In genomic region chr17:57440522-57441269, GRCh38 we compare ENCODE assay signal across 8 cellular contexts.
DNase-seq lines count a peak whose midpoint lies in the region; ATAC-seq and TF ChIP-seq lines count a peak whose summit lies in the region.

No MANE protein-coding gene starts in this region.

- peak overlapping the region; percentile 61 for H3K27ac ChIP-seq in AG04450 (ENCODE audit: low read depth, low read length)
- no peak overlapping the region for H3K27ac ChIP-seq in colonic mucosa
- no peak overlapping the region for H3K27ac ChIP-seq in left lung

- peak; percentile 36 for TF ChIP-seq CTCF in AG04450 (IDR thresholded peaks at IDR 0.05; ENCODE audit: low read depth, low read length)
- TF ChIP-seq CTCF in colonic mucosa (IDR thresholded peaks at IDR 0.05) = no peak
- TF ChIP-seq CTCF in left lung (IDR thresholded peaks at IDR 0.05) = no peak

- H3K9ac ChIP-seq in colonic mucosa (ENCODE audit: low read depth in 2 of 2, low read length in 2 of 2) = peak overlapping the region in 1 of 2 donors; percentile 36

- H3K9me3 ChIP-seq in AG04450 (ENCODE audit: control insufficient read depth, insufficient read depth, low read length) = no peaks in the 10 kb centered on the region
- no peaks in the 10 kb centered on the region for H3K9me3 ChIP-seq in colonic mucosa
- no peaks in the 10 kb centered on the region for H3K9me3 ChIP-seq in left lung

- peak; percentile 50 for ATAC-seq in GM21360 (IDR thresholded peaks at IDR 0.05; ENCODE audit: unreplicated experiment)
- peak; percentile 70 for ATAC-seq in left lung

- H3K27me3 ChIP-seq in AG04450 (ENCODE audit: control insufficient read depth, insufficient read depth, low read length) (no peaks in the 10 kb centered on the region), colonic mucosa (no peaks in the 10 kb centered on the region), left lung (no peaks in the 10 kb centered on the region)

- POLR2A ChIA-PET in AG04450 (lab: Yijun Ruan, JAX) = interaction anchor here (0.7 to 1.0 kb wide), 2 partner anchors 36 to 65 kb away, joined by 5 to 11 read pairs; no protein-coding TSS in a partner anchor

- intact Hi-C loops in colonic mucosa (cut with DNase I) = loop anchor here (10.0 kb wide), 1 partner anchor 154 kb away; no protein-coding TSS in a partner anchor
- intact Hi-C loops in left lung (cut with DNase I) = no loop called here

- DNase-seq in AG04450 (ENCODE audit: low read depth, low spot score) = peak; percentile 46
- DNase-seq in NCI-H2029 treated with DMSO at 0.1 percent for 48 hours (lab: John Stamatoyannopoulos, UW) = peak; percentile 19
- DNase-seq in activated CD4-positive, alpha-beta T cell treated with anti-CD3 and anti-CD28 coated beads, Interleukin-2, amount 50 U/mL, for 24 hours (ENCODE audit: low read depth in 1 of 2, low spot score in 1 of 2) = peak; percentile 52 to 84
- peak; percentile 59 for DNase-seq in colonic mucosa
- DNase-seq in left lung = no peak
- DNase-seq in stimulated activated CD4-positive, alpha-beta T cell treated with anti-CD3 and anti-CD28 coated beads, Interleukin-4, amount 100 ng/mL, for 1 hour = peak; percentile 75
- DNase-seq in NCI-H1694 treated with DMSO at 0.1 percent for 48 hours (lab: John Stamatoyannopoulos, UW) = no peak

- no peaks in the 10 kb centered on the region for H3K36me3 ChIP-seq in colonic mucosa
- H3K36me3 ChIP-seq in left lung = no peaks in the 10 kb centered on the region

- CTCF ChIA-PET in AG04450 (lab: Charles Lee) = interaction anchor here (0.6 to 1.5 kb wide), 5 partner anchors 41 to 762 kb away, joined by 3 to 6 read pairs (median 3); no protein-coding TSS in a partner anchor

- peaks cover 8% of the 10 kb centered on the region for H3K4me1 ChIP-seq in colonic mucosa
- H3K4me1 ChIP-seq in left lung = peaks cover 0 to 26% of the 10 kb centered on the region in 2 donors

- no peak overlapping the region for H3K4me3 ChIP-seq in AG04450 (ENCODE audit: low read depth, low read length)
- H3K4me3 ChIP-seq in colonic mucosa = no peak overlapping the region
- H3K4me3 ChIP-seq in left lung = no peak overlapping the region

Comparison
In these comparisons a context has a peak if more than half of its experiments do, and no peak if none do; other contexts are left out.
1. DNase-seq: peak in AG04450 (single experiment), NCI-H2029 treated with DMSO at 0.1 percent for 48 hours (single experiment), activated CD4-positive, alpha-beta T cell treated with anti-CD3 and anti-CD28 coated beads, Interleukin-2, amount 50 U/mL, for 24 hours (2 of 2), colonic mucosa (single experiment) and stimulated activated CD4-positive, alpha-beta T cell treated with anti-CD3 and anti-CD28 coated beads, Interleukin-4, amount 100 ng/mL, for 1 hour (single experiment); none in left lung (0 of 2) and NCI-H1694 treated with DMSO at 0.1 percent for 48 hours (single experiment).